Comparison of ENCODE assay signal across 1 cellular context in the genomic region with DNA sequence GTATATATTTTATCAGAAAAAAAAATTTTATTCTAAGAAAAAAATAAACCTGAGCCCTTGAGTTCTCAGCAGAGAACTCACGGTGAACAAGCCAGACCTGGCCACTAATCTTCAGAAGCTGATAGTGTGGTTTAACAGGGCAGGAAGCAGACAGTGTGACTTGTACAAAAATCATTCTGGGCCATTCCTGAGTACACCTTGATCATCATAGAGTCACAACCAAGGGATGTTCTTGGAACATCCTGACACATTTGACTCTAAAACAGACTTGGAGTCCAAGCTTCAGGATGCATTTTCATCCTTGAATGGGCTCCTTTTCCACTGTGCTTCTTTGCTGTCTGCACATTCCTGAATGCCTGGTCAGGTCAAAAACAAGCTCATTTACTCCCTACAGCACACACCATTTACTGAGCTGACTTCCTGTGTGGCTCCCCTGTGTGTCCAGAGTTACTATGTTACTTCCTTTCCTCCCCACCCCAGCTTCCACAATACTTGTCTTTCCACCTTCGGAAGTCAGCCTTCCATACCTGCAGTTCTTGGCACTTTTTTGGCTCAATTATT.
TF ChIP-seq lines count a peak whose summit lies in the region.

No MANE protein-coding gene starts in this region.

TF ChIP-seq in GM23338, 12 proteins besides CTCF, POLR2A, EP300 and RAD21 (continued from another document):
- TF ChIP-seq, protein P1, sequence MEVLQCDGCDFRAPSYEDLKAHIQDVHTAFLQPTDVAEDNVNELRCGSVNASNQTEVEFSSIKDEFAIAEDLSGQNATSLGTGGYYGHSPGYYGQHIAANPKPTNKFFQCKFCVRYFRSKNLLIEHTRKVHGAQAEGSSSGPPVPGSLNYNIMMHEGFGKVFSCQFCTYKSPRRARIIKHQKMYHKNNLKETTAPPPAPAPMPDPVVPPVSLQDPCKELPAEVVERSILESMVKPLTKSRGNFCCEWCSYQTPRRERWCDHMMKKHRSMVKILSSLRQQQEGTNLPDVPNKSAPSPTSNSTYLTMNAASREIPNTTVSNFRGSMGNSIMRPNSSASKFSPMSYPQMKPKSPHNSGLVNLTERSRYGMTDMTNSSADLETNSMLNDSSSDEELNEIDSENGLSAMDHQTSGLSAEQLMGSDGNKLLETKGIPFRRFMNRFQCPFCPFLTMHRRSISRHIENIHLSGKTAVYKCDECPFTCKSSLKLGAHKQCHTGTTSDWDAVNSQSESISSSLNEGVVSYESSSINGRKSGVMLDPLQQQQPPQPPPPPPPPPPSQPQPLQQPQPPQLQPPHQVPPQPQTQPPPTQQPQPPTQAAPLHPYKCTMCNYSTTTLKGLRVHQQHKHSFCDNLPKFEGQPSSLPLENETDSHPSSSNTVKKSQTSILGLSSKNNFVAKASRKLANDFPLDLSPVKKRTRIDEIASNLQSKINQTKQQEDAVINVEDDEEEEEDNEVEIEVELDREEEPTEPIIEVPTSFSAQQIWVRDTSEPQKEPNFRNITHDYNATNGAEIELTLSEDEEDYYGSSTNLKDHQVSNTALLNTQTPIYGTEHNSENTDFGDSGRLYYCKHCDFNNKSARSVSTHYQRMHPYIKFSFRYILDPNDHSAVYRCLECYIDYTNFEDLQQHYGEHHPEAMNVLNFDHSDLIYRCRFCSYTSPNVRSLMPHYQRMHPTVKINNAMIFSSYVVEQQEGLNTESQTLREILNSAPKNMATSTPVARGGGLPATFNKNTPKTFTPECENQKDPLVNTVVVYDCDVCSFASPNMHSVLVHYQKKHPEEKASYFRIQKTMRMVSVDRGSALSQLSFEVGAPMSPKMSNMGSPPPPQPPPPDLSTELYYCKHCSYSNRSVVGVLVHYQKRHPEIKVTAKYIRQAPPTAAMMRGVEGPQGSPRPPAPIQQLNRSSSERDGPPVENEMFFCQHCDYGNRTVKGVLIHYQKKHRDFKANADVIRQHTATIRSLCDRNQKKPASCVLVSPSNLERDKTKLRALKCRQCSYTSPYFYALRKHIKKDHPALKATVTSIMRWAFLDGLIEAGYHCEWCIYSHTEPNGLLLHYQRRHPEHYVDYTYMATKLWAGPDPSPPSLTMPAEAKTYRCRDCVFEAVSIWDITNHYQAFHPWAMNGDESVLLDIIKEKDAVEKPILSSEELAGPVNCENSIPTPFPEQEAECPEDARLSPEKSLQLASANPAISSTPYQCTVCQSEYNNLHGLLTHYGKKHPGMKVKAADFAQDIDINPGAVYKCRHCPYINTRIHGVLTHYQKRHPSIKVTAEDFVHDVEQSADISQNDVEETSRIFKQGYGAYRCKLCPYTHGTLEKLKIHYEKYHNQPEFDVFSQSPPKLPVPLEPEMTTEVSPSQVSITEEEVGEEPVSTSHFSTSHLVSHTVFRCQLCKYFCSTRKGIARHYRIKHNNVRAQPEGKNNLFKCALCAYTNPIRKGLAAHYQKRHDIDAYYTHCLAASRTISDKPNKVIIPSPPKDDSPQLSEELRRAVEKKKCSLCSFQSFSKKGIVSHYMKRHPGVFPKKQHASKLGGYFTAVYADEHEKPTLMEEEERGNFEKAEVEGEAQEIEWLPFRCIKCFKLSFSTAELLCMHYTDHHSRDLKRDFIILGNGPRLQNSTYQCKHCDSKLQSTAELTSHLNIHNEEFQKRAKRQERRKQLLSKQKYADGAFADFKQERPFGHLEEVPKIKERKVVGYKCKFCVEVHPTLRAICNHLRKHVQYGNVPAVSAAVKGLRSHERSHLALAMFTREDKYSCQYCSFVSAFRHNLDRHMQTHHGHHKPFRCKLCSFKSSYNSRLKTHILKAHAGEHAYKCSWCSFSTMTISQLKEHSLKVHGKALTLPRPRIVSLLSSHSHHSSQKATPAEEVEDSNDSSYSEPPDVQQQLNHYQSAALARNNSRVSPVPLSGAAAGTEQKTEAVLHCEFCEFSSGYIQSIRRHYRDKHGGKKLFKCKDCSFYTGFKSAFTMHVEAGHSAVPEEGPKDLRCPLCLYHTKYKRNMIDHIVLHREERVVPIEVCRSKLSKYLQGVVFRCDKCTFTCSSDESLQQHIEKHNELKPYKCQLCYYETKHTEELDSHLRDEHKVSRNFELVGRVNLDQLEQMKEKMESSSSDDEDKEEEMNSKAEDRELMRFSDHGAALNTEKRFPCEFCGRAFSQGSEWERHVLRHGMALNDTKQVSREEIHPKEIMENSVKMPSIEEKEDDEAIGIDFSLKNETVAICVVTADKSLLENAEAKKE (CRISPR knock-in tag; IDR thresholded peaks at IDR 0.05), result no peak
- TF ChIP-seq STAT1 (IDR thresholded peaks at IDR 0.05; ENCODE audit: unreplicated experiment) (no peak), EZH2phosphoT487 (IDR thresholded peaks at IDR 0.05; ENCODE audit: unreplicated experiment) (no peak), JUNB (IDR thresholded peaks at IDR 0.05; ENCODE audit: unreplicated experiment) (no peak), POLR2AphosphoS5 (IDR thresholded peaks at IDR 0.05; ENCODE audit: low read depth) (no peak)
